8 cellular contexts compared by ENCODE assay signal in genomic region chr7:20786421-20786778, GRCh38. TPM values are rescaled to one million over a fixed set of nuclear protein-coding genes. Genes with fewer than 3 reads are reported as not detected.
A peak's percentile ranks its signal among the peaks of the same experiment; 100 is the strongest.
DNase-seq lines count a peak whose midpoint lies in the region; ATAC-seq and TF ChIP-seq lines count a peak whose summit lies in the region.

No MANE protein-coding gene starts in this region.

- peaks cover 79% of the 10 kb centered on the region for H3K27me3 ChIP-seq in osteoblast (ENCODE audit: insufficient read depth, low read length)

- no peaks in the 10 kb centered on the region for H3K36me3 ChIP-seq in osteoblast (ENCODE audit: insufficient read depth, low read length)

- peak overlapping the region; percentile 16 for H3K4me2 ChIP-seq in osteoblast (ENCODE audit: insufficient read depth, low read length)

- peaks cover 0 to 11% of the 10 kb centered on the region in 2 donors for H3K9me3 Mint-ChIP-seq in effector memory CD8-positive, alpha-beta T cell

- H3K79me2 ChIP-seq in osteoblast (ENCODE audit: insufficient read depth, low read length) = no peaks in the 10 kb centered on the region

- no peak overlapping the region for H2AFZ ChIP-seq in osteoblast (ENCODE audit: low read length)

- no peak for ATAC-seq in effector memory CD8-positive, alpha-beta T cell (replicated peaks)
- ATAC-seq in GM21528 (IDR thresholded peaks at IDR 0.05; ENCODE audit: low FRiP score, unreplicated experiment) = no peak
- ATAC-seq in HG02763 (IDR thresholded peaks at IDR 0.05; ENCODE audit: unreplicated experiment) = no peak

- TF ChIP-seq CTCF in NB4 (IDR thresholded peaks at IDR 0.05; ENCODE audit: low read depth, low read length) (no peak), osteoblast (IDR thresholded peaks at IDR 0.05; ENCODE audit: extremely low read depth, low read depth, low read length) (no peak)

- peak overlapping the region; percentile 64 to 70 for H3K4me3 Mint-ChIP-seq in effector memory CD8-positive, alpha-beta T cell

- no peak overlapping the region for H3K27ac Mint-ChIP-seq in effector memory CD8-positive, alpha-beta T cell

- no peak overlapping the region for H3K27ac ChIP-seq in osteoblast (ENCODE audit: low read depth, low read length)

- TF ChIP-seq POLR2A in NB4 (IDR thresholded peaks at IDR 0.05; ENCODE audit: extremely low read depth, insufficient read length) = no peak

- no peaks in the 10 kb centered on the region for H3K4me1 ChIP-seq in osteoblast (ENCODE audit: insufficient read depth, low read length)

- no peaks in the 10 kb centered on the region for H3K9me3 ChIP-seq in osteoblast (ENCODE audit: low read depth, low read length)

- H3K36me3 Mint-ChIP-seq in effector memory CD8-positive, alpha-beta T cell (ENCODE audit: insufficient read depth) = peaks cover 13% of the 10 kb centered on the region

- DNase-seq in Daoy (ENCODE audit: low read depth) (peak; percentile 46), NB4 (ENCODE audit: low read depth) (no peak), osteoblast (ENCODE audit: insufficient read length, low spot score, missing footprints) (no peak), C1 segment of cervical spinal cord (lab: John Stamatoyannopoulos, UW) (no peak), kidney tubule cell (ENCODE audit: low spot score) (no peak)
- no peak for DNase-seq in effector memory CD8-positive, alpha-beta T cell

- H3K4me3 ChIP-seq in NB4 (ENCODE audit: low read depth, low read length) (peak overlapping the region; percentile 58), osteoblast (ENCODE audit: insufficient read depth, low read length) (peak overlapping the region; percentile 17)

- H4K20me1 ChIP-seq in osteoblast (ENCODE audit: insufficient read depth, low read length) = no peaks in the 10 kb centered on the region

- peaks cover 62 to 75% of the 10 kb centered on the region in 2 donors for H3K27me3 Mint-ChIP-seq in effector memory CD8-positive, alpha-beta T cell

- peaks cover 9 to 17% of the 10 kb centered on the region in 2 donors for H3K4me1 Mint-ChIP-seq in effector memory CD8-positive, alpha-beta T cell (ENCODE audit: low read depth in 2 of 2)

RNA-seq across cellular contexts. Expression of gene SP8, which starts 0.3 kb away (rescaled TPM):
- 2.0 and 3.1 TPM in 2 replicates for total RNA-seq in Daoy (2014; rRNA removed; shearing (Covaris generic))
- total RNA-seq in osteoblast = not detected in 2 replicates
